1 cellular context compared by ENCODE assay signal in genomic region chr11:84316866-84317560, GRCh38.
TF ChIP-seq lines count a peak whose summit lies in the region.

No MANE protein-coding gene starts in this region.

TF ChIP-seq in SK-N-SH, 30 proteins besides CTCF, POLR2A, EP300 and RAD21 (continued from another document):
- TF ChIP-seq NFIC (IDR thresholded peaks at IDR 0.05; ENCODE audit: borderline replicate concordance), result no peak
- no peak for TF ChIP-seq FOSL2 (IDR thresholded peaks at IDR 0.05; ENCODE audit: borderline replicate concordance, low read depth)
- no peak for TF ChIP-seq MEF2A (IDR thresholded peaks at IDR 0.05; ENCODE audit: borderline replicate concordance, low read depth)
